In genomic region chr11:32809313-32809712, GRCh38 we compare ENCODE assay signal across 8 cellular contexts. TPM values are rescaled to one million over a fixed set of nuclear protein-coding genes. Genes with fewer than 3 reads are reported as not detected.
DNase-seq lines count a peak whose midpoint lies in the region; ATAC-seq, FAIRE-seq and TF ChIP-seq lines count a peak whose summit lies in the region.

No MANE protein-coding gene starts in this region.

- H3K27me3 Mint-ChIP-seq in WTC11 (ENCODE audit: low read depth) = no peaks in the 10 kb centered on the region

- no peak overlapping the region for H3K4ac ChIP-seq in H1 (replicated peaks; ENCODE audit: insufficient read length, low read depth, low read length)
- H3K4ac ChIP-seq in mesendoderm (ENCODE audit: low read depth, low read length) = no peak overlapping the region

- no peak overlapping the region for H2AK5ac ChIP-seq in H1 (ENCODE audit: low read depth, low read length)
- H2AK5ac ChIP-seq in mesendoderm (ENCODE audit: low read length) = no peak overlapping the region

- no peak overlapping the region for H4K5ac ChIP-seq in H1 (ENCODE audit: insufficient read length, low read depth, low read length)
- no peak overlapping the region for H4K5ac ChIP-seq in mesendoderm (ENCODE audit: low read length)

- no peak overlapping the region for H3K27ac Mint-ChIP-seq in WTC11

- no peak overlapping the region for H3K18ac ChIP-seq in H1 (ENCODE audit: extremely low read depth, low read length)
- H3K18ac ChIP-seq in mesendoderm (ENCODE audit: low read length) = no peak overlapping the region

- POLR2A ChIA-PET in WTC11 (lab: Charles Lee) (no interaction called here), H1 (lab: Charles Lee; ENCODE audit: partially characterized antibody) (no interaction called here)

- in situ Hi-C loops in Caki2 (cut with HindIII; ENCODE audit: low pct_unique_long_range_greater_than_20kb, low sequenced_read_pairs) = no loop called here

- H3K4me2 ChIP-seq in H1 (ENCODE audit: insufficient read depth in 1 of 2, low read depth in 2 of 2, low read length in 2 of 2) = no peak overlapping the region
- no peak overlapping the region for H3K4me2 ChIP-seq in mesendoderm (ENCODE audit: low read length)

- no peaks in the 10 kb centered on the region for H3K79me1 ChIP-seq in H1 (ENCODE audit: low read depth, low read length)
- no peaks in the 10 kb centered on the region for H3K79me1 ChIP-seq in mesendoderm (ENCODE audit: low read length)

- H4K8ac ChIP-seq in H1 (ENCODE audit: extremely low read depth, insufficient read depth, low read length) = no peak overlapping the region
- no peak overlapping the region for H4K8ac ChIP-seq in mesendoderm (ENCODE audit: low read depth, low read length)

- H2BK12ac ChIP-seq in H1 (ENCODE audit: low read depth, low read length) = no peak overlapping the region

- H3K23ac ChIP-seq in H1 (ENCODE audit: insufficient read length) (no peak overlapping the region), mesendoderm (ENCODE audit: low read length) (no peak overlapping the region)

- no peak overlapping the region for H3K14ac ChIP-seq in H1 (ENCODE audit: insufficient read length)

- no peak overlapping the region for H2BK20ac ChIP-seq in H1 (ENCODE audit: low read length)

- no peak overlapping the region for H3K9ac ChIP-seq in H1 (replicated peaks in 1 of 4; ENCODE audit: extremely low read depth in 1 of 4, low read depth in 3 of 4, low read length in 3 of 4)
- no peak overlapping the region for H3K9ac ChIP-seq in mesendoderm (ENCODE audit: low read length)

- CTCF ChIA-PET in WTC11 (lab: Charles Lee) (interaction anchor here (0.5 to 2.0 kb wide), 37 partner anchors 10 to 596 kb away, joined by 3 to 27 read pairs (median 4); partner anchors contain the start of genes CCDC73, DEPDC7 and PRRG4), H1 (lab: Charles Lee; ENCODE audit: partially characterized antibody) (interaction anchor here (0.6 to 6.2 kb wide), 34 partner anchors 9 to 388 kb away, joined by 3 to 35 read pairs (median 4); partner anchors contain the start of genes CCDC73 and EIF3M)

- no peaks in the 10 kb centered on the region for H3K36me3 Mint-ChIP-seq in WTC11

- H3K79me2 ChIP-seq in H1 (ENCODE audit: control insufficient read depth in 1 of 2, insufficient read depth in 2 of 2, low read length in 2 of 2) = no peaks in the 10 kb centered on the region
- no peaks in the 10 kb centered on the region for H3K79me2 ChIP-seq in mesendoderm (ENCODE audit: control insufficient read depth, insufficient read depth, low read length)

- H3K36me3 ChIP-seq in H1 (ENCODE audit: control insufficient read depth in 2 of 4, insufficient read depth in 4 of 4, low read length in 3 of 4) = no peaks in the 10 kb centered on the region
- no peaks in the 10 kb centered on the region for H3K36me3 ChIP-seq in mesendoderm (ENCODE audit: control insufficient read depth, insufficient read depth, low read length)

- peaks cover 11% of the 10 kb centered on the region for H3K9me3 Mint-ChIP-seq in WTC11

- H2BK5ac ChIP-seq in H1 (ENCODE audit: low read depth, low read length) = no peak overlapping the region
- H2BK5ac ChIP-seq in mesendoderm (ENCODE audit: low read length) = no peak overlapping the region

- peak; percentile 64 for TF ChIP-seq CTCF in WTC11 (IDR thresholded peaks at IDR 0.05)
- TF ChIP-seq CTCF in H1 (IDR thresholded peaks at IDR 0.05; ENCODE audit: control extremely low read depth in 1 of 3, insufficient read depth in 1 of 3, low read depth in 1 of 3, low read length in 3 of 3) = peak; percentile 71 to 94 (median 80)

- DNase-seq in Caki2 (ENCODE audit: low read depth) (peak; percentile 56), NCI-H2227 (lab: John Stamatoyannopoulos, UW; ENCODE audit: unreplicated experiment) (peak; percentile 60), WTC11 (ENCODE audit: low spot score) (peak; percentile 80), H1 (ENCODE audit: low read depth in 1 of 2, low spot score in 2 of 2) (peak; percentile 70 to 83), mesendoderm (peak; percentile 83)
- peak; percentile 19 for DNase-seq in stimulated activated naive CD4-positive, alpha-beta T cell treated with Interleukin-2 at 50 U/mL for 16 hours (lab: John Stamatoyannopoulos, UW)

- H3K4me1 ChIP-seq in H1 (replicated peaks in 1 of 4; ENCODE audit: control insufficient read depth in 3 of 4, insufficient read depth in 4 of 4, low read length in 3 of 4) = peaks cover 0 to 2% (median 0%) of the 10 kb centered on the region in 4 experiments; a peak in 1 of 7 replicates
- no peaks in the 10 kb centered on the region for H3K4me1 ChIP-seq in mesendoderm (ENCODE audit: control insufficient read depth, low read depth, low read length)

- peak overlapping the region; percentile 96 for H2AFZ ChIP-seq in H1 (ENCODE audit: low read length)

- H4K91ac ChIP-seq in H1 (replicated peaks; ENCODE audit: insufficient read length, low read length) = no peak overlapping the region

- H3K4me3 Mint-ChIP-seq in WTC11 = no peak overlapping the region

- no peak overlapping the region for H3K27ac ChIP-seq in H1 (ENCODE audit: low read depth, low read length)
- H3K27ac ChIP-seq in mesendoderm (ENCODE audit: low read depth, low read length) = no peak overlapping the region

- no peaks in the 10 kb centered on the region for H3K9me3 ChIP-seq in H1 (ENCODE audit: insufficient read depth in 2 of 2, low read depth in 1 of 2, low read length in 1 of 2)

- ATAC-seq in GM19395 (IDR thresholded peaks at IDR 0.05; ENCODE audit: unreplicated experiment) (peak; percentile 99), HG03342 (IDR thresholded peaks at IDR 0.05; ENCODE audit: unreplicated experiment) (peak; percentile 98), WTC11 (peak; percentile 100)

- 7% methylated on average over 3 of the region's 3 CpGs; no CpG with 5 or more reads in 1 of the 2 experiments for WGBS in H1 (ENCODE audit: extremely low coverage in 1 of 2, insufficient coverage in 1 of 2, insufficient read length in 1 of 2, insufficient replicate concordance in 2 of 2, low coverage in 1 of 2, low lambda C conversion rate in 2 of 2, missing lambda C conversion rate in 1 of 2), 2 experiments
- no CpG with 5 or more reads among the region's 3 CpGs for WGBS in mesendoderm (ENCODE audit: extremely low coverage, insufficient coverage, low lambda C conversion rate)

- no peak overlapping the region for H2BK120ac ChIP-seq in H1 (replicated peaks; ENCODE audit: low read depth, low read length)
- no peak overlapping the region for H2BK120ac ChIP-seq in mesendoderm (ENCODE audit: low read depth, low read length)

- TF ChIP-seq EP300 in H1 (IDR thresholded peaks at IDR 0.05; ENCODE audit: borderline replicate concordance in 1 of 2, low read depth in 2 of 2, low read length in 2 of 2) = no peak

- FAIRE-seq in H1 (lab: Jason Lieb, UNC) = peak; percentile 95

- H3K4me3 ChIP-seq in H1 (ENCODE audit: extremely low read depth in 1 of 4, insufficient read depth in 2 of 4, low read depth in 3 of 4, low read length in 4 of 4) (no peak overlapping the region), mesendoderm (ENCODE audit: low read length) (no peak overlapping the region)

- H3K23me2 ChIP-seq in H1 (ENCODE audit: low read depth, low read length) = no peaks in the 10 kb centered on the region

- H3K4me1 Mint-ChIP-seq in WTC11 = peaks cover 4% of the 10 kb centered on the region; the same call in 1 of the 2 replicates

- no peaks in the 10 kb centered on the region for H3K27me3 ChIP-seq in H1 (replicated peaks in 1 of 4; ENCODE audit: control insufficient read depth in 3 of 4, extremely low read depth in 1 of 4, insufficient read depth in 3 of 4, low read length in 3 of 4)
- H3K27me3 ChIP-seq in mesendoderm (ENCODE audit: insufficient read depth, low read length, poor library complexity) = no peaks in the 10 kb centered on the region

- peak; percentile 81 to 88 for TF ChIP-seq RAD21 in H1 (IDR thresholded peaks at IDR 0.05 in 1 of 2, conservative IDR thresholded peaks at IDR 0.05 in 1 of 2; ENCODE audit: low read depth in 2 of 2, low read length in 2 of 2)

- TF ChIP-seq POLR2A in H1 (IDR thresholded peaks at IDR 0.05; ENCODE audit: control extremely low read depth in 1 of 2, low read depth in 2 of 2, low read length in 2 of 2) = no peak

- no peaks in the 10 kb centered on the region for H4K20me1 ChIP-seq in H1 (replicated peaks in 1 of 2; ENCODE audit: control insufficient read depth in 1 of 2, insufficient read depth in 2 of 2, low read length in 2 of 2)

- H2BK15ac ChIP-seq in H1 (ENCODE audit: low read length) = no peak overlapping the region
- no peak overlapping the region for H2BK15ac ChIP-seq in mesendoderm (replicated peaks; ENCODE audit: low read depth)

- H3K56ac ChIP-seq in H1 (replicated peaks; ENCODE audit: insufficient read length, low read depth, low read length) (no peak overlapping the region), mesendoderm (ENCODE audit: low read length) (no peak overlapping the region)

TF ChIP-seq in H1, 55 proteins besides CTCF, POLR2A, EP300 and RAD21 (continues in another document):
- TF ChIP-seq SIX5 (IDR thresholded peaks at IDR 0.05; ENCODE audit: low read depth, low read length) (no peak), SP4 (IDR thresholded peaks at IDR 0.05; ENCODE audit: low read length) (no peak)

RNA-seq across cellular contexts. Expression of gene CCDC73, which starts 14.9 kb away (rescaled TPM):
- not detected in 2 replicates for total RNA-seq in Caki2 (2014; rRNA removed; shearing (Covaris generic); ENCODE audit: low replicate concordance)
- total RNA-seq in WTC11 (2021) = not detected in 3 replicates
- total RNA-seq in H1 (2021; fragmentation: NEBNext Ultra II Directional; extraction: Animal tissue kit (Norgen Biotek cat#: 25700)) = not detected in 2 replicates
- not detected in 2 replicates for polyA plus RNA-seq in H1 (2011; rRNA removed)
- polyA plus RNA-seq in H1 (2011; cell fraction: cytosol; rRNA removed) = not detected
- not detected for polyA plus RNA-seq in H1 (2011; cell fraction: nucleus; rRNA removed)
- polyA plus RNA-seq in H1 (2012, experiment 1 of 2) = 0.21 TPM in 1 of 4 replicates, not detected in the others
- not detected for polyA plus RNA-seq in H1 (2012, experiment 2 of 2)
- 0.02 TPM for polyA plus RNA-seq in H1 (2013, experiment 1 of 2)
- polyA plus RNA-seq in H1 (2013, experiment 2 of 2) = not detected
- not detected in 2 replicates for polyA minus RNA-seq in H1 (2011; rRNA and poly(A)+ RNA removed)
- not detected for polyA minus RNA-seq in H1 (2011; cell fraction: cytosol; rRNA and poly(A)+ RNA removed)
- 0.10 TPM for polyA minus RNA-seq in H1 (2011; cell fraction: nucleus; rRNA and poly(A)+ RNA removed)
- 0.03 TPM for polyA plus RNA-seq in mesendoderm (2013, experiment 1 of 2)
- polyA plus RNA-seq in mesendoderm (2013, experiment 2 of 2) = 0.06 TPM

RNA-seq across cellular contexts. Expression of gene PRRG4, which starts 20.4 kb away (rescaled TPM):
- total RNA-seq in Caki2 (2014; rRNA removed; shearing (Covaris generic); ENCODE audit: low replicate concordance) = 2.3 and 2.6 TPM in 2 replicates
- total RNA-seq in WTC11 (2021) = 0.87 to 1.1 TPM (median 1.1 TPM) in 3 replicates
- total RNA-seq in H1 (2021; fragmentation: NEBNext Ultra II Directional; extraction: Animal tissue kit (Norgen Biotek cat#: 25700)) = 1.3 and 1.7 TPM in 2 replicates
- 0.50 and 0.65 TPM in 2 replicates for polyA plus RNA-seq in H1 (2011; rRNA removed)
- polyA plus RNA-seq in H1 (2011; cell fraction: cytosol; rRNA removed) = 0.54 TPM
- polyA plus RNA-seq in H1 (2011; cell fraction: nucleus; rRNA removed) = 0.60 TPM
- 0.55 to 0.99 TPM (median 0.66 TPM) in 4 replicates for polyA plus RNA-seq in H1 (2012, experiment 1 of 2)
- polyA plus RNA-seq in H1 (2012, experiment 2 of 2) = 0.34 TPM
- 1.0 TPM for polyA plus RNA-seq in H1 (2013, experiment 1 of 2)
- 1.2 TPM for polyA plus RNA-seq in H1 (2013, experiment 2 of 2)
- polyA minus RNA-seq in H1 (2011; rRNA and poly(A)+ RNA removed) = 0.85 and 0.88 TPM in 2 replicates
- polyA minus RNA-seq in H1 (2011; cell fraction: cytosol; rRNA and poly(A)+ RNA removed) = 0.95 TPM
- polyA minus RNA-seq in H1 (2011; cell fraction: nucleus; rRNA and poly(A)+ RNA removed) = 1.6 TPM
- polyA plus RNA-seq in mesendoderm (2013, experiment 1 of 2) = 0.35 TPM
- polyA plus RNA-seq in mesendoderm (2013, experiment 2 of 2) = 0.42 TPM

Comparison
In these comparisons a context has a peak if more than half of its experiments do, and no peak if none do; other contexts are left out.
1. DNase-seq: peak in every context shown above with its lines; median percentile 83 in mesendoderm; 80 in WTC11; 76 in H1; 60 in NCI-H2227; 56 in Caki2; 19 in stimulated activated naive CD4-positive, alpha-beta T cell treated with Interleukin-2 at 50 U/mL for 16 hours.